In genomic region chr5:123382252-123382651, GRCh38 we compare ENCODE assay signal across 30 cellular contexts.
"Had no signal": no experiment of that assay in that cellular context is flagged by ENCODE, and none has a peak within 500 bp of the region (broad histone marks: within the 10 kb centered on the region; RNA-seq: fewer than 3 reads in every experiment).

No MANE protein-coding gene starts in this region.

- H3K4me1 ChIP-seq: esophagus squamous epithelium, pancreas, suprapubic skin, vagina had no signal

- H3K27ac ChIP-seq: esophagus squamous epithelium, neutrophil, pancreas, suprapubic skin, vagina had no signal

- ATAC-seq: effector memory CD8-positive, alpha-beta T cell; left colon; left ventricle myocardium superior; mucosa of descending colon; natural killer cell treated with Interleukin-12 subunit alpha and Interleukin-12 subunit beta and Interleukin-15 and Interleukin-18, amount 100 ng/mL, for 72 hours; pancreas; sciatic nerve; stimulated activated naive CD8-positive, alpha-beta T cell treated with anti-CD3 and anti-CD28 coated beads, Interleukin-15, amount 100 ng/mL, for 72 hours had no signal

- H3K27me3 ChIP-seq: esophagus squamous epithelium, neutrophil, pancreas, suprapubic skin, vagina had no signal

- H3K9me3 ChIP-seq: esophagus squamous epithelium, mucosa of descending colon, neutrophil, pancreas, suprapubic skin, vagina had no signal

- DNase-seq: cortex of kidney; effector memory CD8-positive, alpha-beta T cell; erythroblast; esophagus squamous epithelium; foreskin melanocyte; glutamatergic neuron; hypothalamus; immature natural killer cell; islet precursor cell; kidney glomerular epithelial cell; left colon; left ventricle myocardium superior; mesenchymal stem cell; mucosa of descending colon; naive B cell; pancreas; stimulated activated CD4-positive, alpha-beta T cell treated with anti-CD3 and anti-CD28 coated beads, Interleukin-12 subunit alpha, Interleukin-12 subunit beta, amount 100 ng/mL, for 4 hours; stimulated activated CD4-positive, alpha-beta T cell treated with anti-CD3 and anti-CD28 coated beads, Interleukin-1b, Interleukin-23, amount 100 ng/mL, for 48 hours; stimulated activated CD4-positive, alpha-beta T cell treated with anti-CD3 and anti-CD28 coated beads, Interleukin-4, amount 100 ng/mL, for 1 hour; stimulated activated CD8-positive, alpha-beta memory T cell treated with anti-CD3 and anti-CD28 coated beads, Interleukin-4, amount 100 ng/mL, for 48 hours; stimulated activated naive CD4-positive, alpha-beta T cell; stimulated activated naive CD8-positive, alpha-beta T cell treated with anti-CD3 and anti-CD28 coated beads, Interleukin-15, amount 100 ng/mL, for 72 hours; trophoblast cell had no signal

- H3K4me3 ChIP-seq: esophagus squamous epithelium, lung, mucosa of descending colon, pancreas, smooth muscle cell, suprapubic skin, vagina had no signal
